Comparison of ENCODE assay signal across 10 cellular contexts in the genomic region with DNA sequence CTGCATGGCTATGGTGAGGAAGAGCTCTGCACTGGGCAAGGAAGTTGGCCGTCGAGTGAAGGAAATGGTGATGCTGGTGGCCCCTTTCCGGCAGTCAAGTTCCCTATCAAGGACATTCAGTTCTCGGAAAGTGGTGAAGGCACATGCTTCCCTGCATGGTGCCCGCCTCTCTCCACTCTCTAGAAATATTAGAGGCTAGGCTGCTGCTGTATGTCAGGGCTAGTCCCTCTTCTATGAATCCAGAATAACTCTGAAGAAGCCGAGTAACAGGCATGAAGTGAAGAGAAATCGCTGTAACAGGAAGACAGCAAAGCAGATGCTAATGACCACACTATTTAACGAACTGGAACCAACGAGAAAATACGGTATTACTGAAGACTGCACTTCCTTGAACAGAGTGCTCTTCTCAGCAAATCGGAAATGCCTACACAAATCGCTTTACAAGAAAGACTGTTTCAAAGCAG. TPM values are rescaled to one million over a fixed set of nuclear protein-coding genes. Genes with fewer than 3 reads are reported as not detected.
DNase-seq lines count a peak whose midpoint lies in the region; ATAC-seq, FAIRE-seq and TF ChIP-seq lines count a peak whose summit lies in the region.
"Had no signal": no experiment of that assay in that cellular context is flagged by ENCODE, and none has a peak within 500 bp of the region (broad histone marks: within the 10 kb centered on the region; RNA-seq: fewer than 3 reads in every experiment).

No MANE protein-coding gene starts in this region.

- intact Hi-C loops in heart left ventricle (cut with DNase I), result no loop called here

- H3K4ac ChIP-seq in neuronal stem cell (ENCODE audit: low read length), result no peak overlapping the region

- TF ChIP-seq CTCF in RWPE2 (IDR thresholded peaks at IDR 0.05; ENCODE audit: poor library complexity, severe bottlenecking) (no peak), heart left ventricle (IDR thresholded peaks at IDR 0.05) (no peak), D721Med (IDR thresholded peaks at IDR 0.05; ENCODE audit: insufficient read depth, missing control alignments) (no peak)

- no peak overlapping the region for H2BK5ac ChIP-seq in neuronal stem cell (ENCODE audit: low read length)

- H2BK15ac ChIP-seq in neuronal stem cell (ENCODE audit: low read length), result no peak overlapping the region

- peak in 1 of 2 donors; percentile 19 for TF ChIP-seq POLR2A in heart left ventricle (IDR thresholded peaks at IDR 0.05)

- no peak overlapping the region for H4K91ac ChIP-seq in neuronal stem cell (ENCODE audit: low read depth, low read length, poor library complexity)

- H2BK120ac ChIP-seq in neuronal stem cell (ENCODE audit: low read depth, low read length), result no peak overlapping the region

- no peak overlapping the region for H3K18ac ChIP-seq in neuronal stem cell (ENCODE audit: low read length)

- H2BK12ac ChIP-seq in neuronal stem cell (ENCODE audit: low read length), result no peak overlapping the region

- no peak overlapping the region for H3K4me2 ChIP-seq in neuronal stem cell (ENCODE audit: insufficient read depth, low read length, poor library complexity, severe bottlenecking)

- no peak overlapping the region for H3K14ac ChIP-seq in neuronal stem cell (ENCODE audit: low read length)

- no peak for FAIRE-seq in D721Med (lab: Jason Lieb, UNC)

- H3K9ac ChIP-seq in neuronal stem cell (ENCODE audit: low read depth, low read length, poor library complexity), result no peak overlapping the region

- H3K4me1 ChIP-seq in RWPE2 (ENCODE audit: insufficient read depth, poor library complexity, severe bottlenecking) (peaks cover 3% of the 10 kb centered on the region), heart left ventricle (peaks cover 6 to 43% (median 20%) of the 10 kb centered on the region in 12 donors), neuronal stem cell (ENCODE audit: control insufficient read depth in 2 of 2, insufficient read depth in 1 of 2, low read depth in 1 of 2, low read length in 2 of 2) (peaks cover 9 to 13% of the 10 kb centered on the region in 2 donors)

- H4K8ac ChIP-seq in neuronal stem cell (ENCODE audit: low read depth, low read length), result no peak overlapping the region

- peaks cover 79% of the 10 kb centered on the region for H3K36me3 ChIP-seq in RWPE2 (ENCODE audit: low read depth)
- H3K36me3 ChIP-seq in heart left ventricle, result peaks cover 0 to 52% (median 44%) of the 10 kb centered on the region in 9 donors
- H3K36me3 ChIP-seq in neuronal stem cell (replicated peaks in 1 of 2; ENCODE audit: control insufficient read depth in 2 of 2, insufficient read depth in 2 of 2, low read length in 2 of 2), result peaks cover 22 to 88% of the 10 kb centered on the region in 2 donors

- WGBS in heart left ventricle, 4 donors, result 60 to 65% (median 63%) methylated on average over 12 of the region's 12 CpGs
- WGBS in neuronal stem cell (ENCODE audit: extremely low coverage in 2 of 2, insufficient read length in 2 of 2, insufficient replicate concordance in 1 of 2), 2 donors, result no CpG with 5 or more reads among the region's 12 CpGs

- H3K9me3 ChIP-seq in RWPE2 (ENCODE audit: severe bottlenecking) (no peaks in the 10 kb centered on the region), heart left ventricle (no peaks in the 10 kb centered on the region), neuronal stem cell (replicated peaks in 1 of 2; ENCODE audit: control insufficient read depth in 2 of 2, insufficient read depth in 1 of 2, low read depth in 1 of 2, low read length in 2 of 2) (peaks cover 0 to 1% of the 10 kb centered on the region in 2 donors)

- H2AFZ ChIP-seq in neuronal stem cell (ENCODE audit: low read length), result no peak overlapping the region

- H3K4me3 ChIP-seq in RWPE2 (ENCODE audit: severe bottlenecking), result no peak overlapping the region
- peak overlapping the region in 2 of 12 donors; percentile 9 to 47 for H3K4me3 ChIP-seq in heart left ventricle
- no peak overlapping the region for H3K4me3 ChIP-seq in neuronal stem cell (ENCODE audit: low read length in 2 of 2)

- no peaks in the 10 kb centered on the region for H3K79me1 ChIP-seq in neuronal stem cell (ENCODE audit: low read depth, low read length)

- H3K27ac ChIP-seq in RWPE2 (ENCODE audit: poor library complexity, severe bottlenecking) (peak overlapping the region; percentile 9), heart left ventricle (peak overlapping the region; percentile 10 to 94 (median 54)), substantia nigra (ENCODE audit: low read depth, low read length, poor library complexity, severe bottlenecking) (peak overlapping the region; percentile 67), neuronal stem cell (replicated peaks; ENCODE audit: low read length) (no peak overlapping the region)

- no peak overlapping the region for H3K23ac ChIP-seq in neuronal stem cell (ENCODE audit: low read depth, low read length, poor library complexity)

- peak; percentile 70 for ATAC-seq in GM18870 (IDR thresholded peaks at IDR 0.05; ENCODE audit: unreplicated experiment)
- ATAC-seq in HG02759 (IDR thresholded peaks at IDR 0.05; ENCODE audit: unreplicated experiment), result peak; percentile 58
- ATAC-seq in RWPE2 (ENCODE audit: low read depth), result no peak
- ATAC-seq in heart left ventricle, result peak; percentile 38 to 81 (median 58)

- no peak overlapping the region for H2AK5ac ChIP-seq in neuronal stem cell (ENCODE audit: low read depth, low read length)

- no peaks in the 10 kb centered on the region for H3K27me3 ChIP-seq in RWPE2 (ENCODE audit: insufficient read depth, poor library complexity, severe bottlenecking)
- no peaks in the 10 kb centered on the region for H3K27me3 ChIP-seq in heart left ventricle
- H3K27me3 ChIP-seq in neuronal stem cell (ENCODE audit: control insufficient read depth in 3 of 3, insufficient read depth in 3 of 3, low read depth in 1 of 3, low read length in 3 of 3), result no peaks in the 10 kb centered on the region

- DNase-seq in RWPE2 (ENCODE audit: low spot score) (no peak), heart left ventricle (peak in 2 of 5 donors; percentile 38 to 44), substantia nigra (lab: John Stamatoyannopoulos, UW) (peak in 7 of 49 donors; percentile 15 to 50 (median 27)), D721Med (ENCODE audit: insufficient read length, low spot score) (no peak), neuronal stem cell (ENCODE audit: low spot score) (no peak)
- DNase-seq in activated CD8-positive, alpha-beta memory T cell treated with anti-CD3 and anti-CD28 coated beads for 24 hours, result no peak

RNA-seq across cellular contexts. Expression of a gene that starts 5.4 kb away (rescaled TPM):
- total RNA-seq in heart left ventricle, result 10 to 100 TPM; 13.7 to 29.8 (median 18.4) TPM
- polyA plus RNA-seq in heart left ventricle, result 10 to 100 TPM in 1 of 2 donors, 1 to 10 TPM in 1; 9.1 to 44.8 TPM
- polyA plus RNA-seq in neuronal stem cell (2013, experiment 1 of 2), result 161 TPM
- 163 TPM for polyA plus RNA-seq in neuronal stem cell (2013, experiment 2 of 2)

RNA-seq across cellular contexts. Expression of a gene that starts 12.6 kb away (rescaled TPM):
- 10 to 100 TPM; 22.6 to 43.3 (median 30.7) TPM for total RNA-seq in heart left ventricle
- 10 to 100 TPM in 1 of 2 donors, 1 to 10 TPM in 1; 8.4 to 16.0 TPM for polyA plus RNA-seq in heart left ventricle
- polyA plus RNA-seq in neuronal stem cell (2013, experiment 1 of 2), result 7.2 TPM
- polyA plus RNA-seq in neuronal stem cell (2013, experiment 2 of 2), result 7.3 TPM

RNA-seq across cellular contexts. Expression of a gene that starts 17.9 kb away (rescaled TPM):
- under 1 TPM in 6 of 9 donors, not detected in 3; 0.18 to 0.72 (median 0.31) TPM for total RNA-seq in heart left ventricle
- polyA plus RNA-seq in heart left ventricle, result under 1 TPM in 1 of 2 donors, not detected in 1; 0.19 TPM
- polyA plus RNA-seq in neuronal stem cell (2013, experiment 1 of 2), result 0.03 TPM
- not detected for polyA plus RNA-seq in neuronal stem cell (2013, experiment 2 of 2)
- total RNA-seq: fibroblast of lung, M059J had no signal
- polyA plus RNA-seq: fibroblast of lung had no signal

RNA-seq across cellular contexts. Expression of a gene that starts 55.3 kb away (rescaled TPM):
- total RNA-seq in heart left ventricle, result 10 to 100 TPM; 13.5 to 31.8 (median 28.8) TPM
- 10 to 100 TPM; 13.3 to 52.0 TPM for polyA plus RNA-seq in heart left ventricle
- 29.3 TPM for polyA plus RNA-seq in neuronal stem cell (2013, experiment 1 of 2)
- 27.7 TPM for polyA plus RNA-seq in neuronal stem cell (2013, experiment 2 of 2)
